In the genomic region with DNA sequence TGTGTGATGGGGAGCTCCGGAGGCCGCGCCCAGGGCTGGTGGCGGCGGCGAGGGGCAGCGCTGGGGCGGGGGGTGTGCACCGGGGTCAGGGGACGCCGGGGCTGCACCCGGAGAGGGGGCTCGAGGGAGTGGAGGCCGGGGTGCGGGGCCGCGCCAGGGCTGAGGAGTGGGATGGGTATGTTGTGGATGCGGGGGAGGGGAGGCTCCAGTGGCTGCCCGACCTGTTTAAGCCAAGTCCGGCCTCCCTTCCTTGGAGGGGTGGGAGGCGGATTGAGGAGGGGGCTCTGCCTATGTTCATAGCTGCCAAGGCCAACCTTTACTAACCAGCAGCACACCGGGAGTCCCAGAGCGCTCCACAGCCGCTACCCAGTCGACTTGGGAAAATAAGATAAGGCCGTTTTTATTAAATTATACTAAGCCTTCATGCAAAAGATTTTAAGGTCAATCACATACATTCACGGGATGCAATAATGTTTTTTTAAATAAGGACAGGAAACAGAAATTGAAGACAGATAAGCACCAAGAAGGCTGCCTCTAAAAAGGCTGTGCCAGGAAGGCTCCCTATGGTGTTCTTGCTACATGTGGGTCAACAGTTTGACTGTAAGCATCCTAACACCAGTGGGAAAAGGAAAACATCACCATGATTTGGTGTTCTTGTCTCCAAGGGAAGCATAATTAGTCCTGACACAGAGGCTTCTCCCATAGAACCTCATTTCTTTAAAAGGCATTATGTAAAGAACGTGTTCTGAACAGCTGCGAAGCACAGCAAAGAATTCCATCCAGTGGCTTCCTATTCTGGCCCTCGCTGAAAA, we compare ENCODE assay signal across 1 cellular context.
A peak's percentile ranks its signal among the peaks of the same experiment; 100 is the strongest.
TF ChIP-seq lines count a peak whose summit lies in the region.

No MANE protein-coding gene starts in this region.

TF ChIP-seq in H1, 55 proteins besides CTCF, POLR2A, EP300 and RAD21:
- TF ChIP-seq CHD2 (IDR thresholded peaks at IDR 0.05; ENCODE audit: low read length) (no peak), PHF8 (conservative IDR thresholded peaks at IDR 0.05; ENCODE audit: low read depth, low read length) (peak; percentile 30)
